15 cellular contexts compared by ENCODE assay signal in the genomic region with DNA sequence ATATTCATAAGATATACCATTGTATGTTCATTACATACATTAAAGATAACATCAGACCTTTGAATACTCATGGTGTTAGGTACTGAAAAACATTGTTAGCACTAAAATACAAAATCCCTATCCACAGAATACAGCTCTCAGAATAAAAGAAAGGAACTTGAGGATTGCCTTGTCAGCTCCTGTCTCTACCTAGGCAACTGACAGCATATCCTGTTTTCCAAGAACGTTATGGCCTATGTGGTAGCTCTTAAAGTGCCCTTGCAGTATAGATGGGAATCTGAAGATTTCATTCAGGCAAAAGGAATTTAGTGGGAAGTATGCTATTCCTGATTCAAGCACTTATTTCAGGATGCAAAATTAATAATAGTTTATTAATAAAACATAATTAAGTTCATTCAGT. TPM values are rescaled to one million over a fixed set of nuclear protein-coding genes. Genes with fewer than 3 reads are reported as not detected.
DNase-seq lines count a peak whose midpoint lies in the region; ATAC-seq and TF ChIP-seq lines count a peak whose summit lies in the region.
"Had no signal": no experiment of that assay in that cellular context is flagged by ENCODE, and none has a peak within 500 bp of the region (broad histone marks: within the 10 kb centered on the region; RNA-seq: fewer than 3 reads in every experiment).

No MANE protein-coding gene starts in this region.

- TF ChIP-seq CTCF in WI38 (IDR thresholded peaks at IDR 0.05; ENCODE audit: low read depth, low read length) (no peak), gastroesophageal sphincter (IDR thresholded peaks at IDR 0.05) (no peak)

- no peaks in the 10 kb centered on the region for H3K36me3 ChIP-seq in gastroesophageal sphincter

- H3K36me3 Mint-ChIP-seq in activated T-cell treated with anti-CD3 and anti-CD28 coated beads, Interleukin-2, amount 50 U/mL, for 24 hours (ENCODE audit: low read depth) = peaks cover 25% of the 10 kb centered on the region
- H3K36me3 Mint-ChIP-seq in activated T-cell treated with anti-CD3 and anti-CD28 coated beads, Interleukin-2, amount 50 U/mL, for 4 hours (ENCODE audit: insufficient read depth) = peaks cover 1% of the 10 kb centered on the region
- H3K36me3 Mint-ChIP-seq: memory B cell had no signal

- no peaks in the 10 kb centered on the region for H3K9me3 ChIP-seq in gastroesophageal sphincter

- no peak for ATAC-seq in activated T-cell treated with anti-CD3 and anti-CD28 coated beads, Interleukin-2, amount 50 U/mL, for 4 hours
- ATAC-seq in gastroesophageal sphincter (no peak), GM21381 (IDR thresholded peaks at IDR 0.05; ENCODE audit: unreplicated experiment) (no peak)
- ATAC-seq: foreskin keratinocyte had no signal

- H3K4me3 Mint-ChIP-seq in activated T-cell treated with anti-CD3 and anti-CD28 coated beads, Interleukin-2, amount 50 U/mL, for 24 hours = peak overlapping the region; percentile 97
- H3K4me3 Mint-ChIP-seq in activated T-cell treated with anti-CD3 and anti-CD28 coated beads, Interleukin-2, amount 50 U/mL, for 4 hours = no peak overlapping the region

- H3K4me1 ChIP-seq in gastroesophageal sphincter = peaks cover 0 to 27% (median 0%) of the 10 kb centered on the region in 3 donors

- no peak for TF ChIP-seq POLR2A in gastroesophageal sphincter (IDR thresholded peaks at IDR 0.05)

- TF ChIP-seq EP300 in gastroesophageal sphincter (IDR thresholded peaks at IDR 0.05) = no peak

- no peaks in the 10 kb centered on the region for H3K27me3 ChIP-seq in gastroesophageal sphincter
- H3K27me3 ChIP-seq: foreskin keratinocyte had no signal

- no peak overlapping the region for H3K27ac Mint-ChIP-seq in activated T-cell treated with anti-CD3 and anti-CD28 coated beads, Interleukin-2, amount 50 U/mL, for 24 hours

- no peak for DNase-seq in activated T-cell treated with anti-CD3 and anti-CD28 coated beads, Interleukin-2, amount 50 U/mL, for 24 hours
- DNase-seq in activated T-cell treated with anti-CD3 and anti-CD28 coated beads, Interleukin-2, amount 50 U/mL, for 4 hours = no peak
- no peak for DNase-seq in hypothalamus (lab: John Stamatoyannopoulos, UW)
- DNase-seq in T1000 (lab: John Stamatoyannopoulos, UW) = no peak
- DNase-seq: activated CD8-positive, alpha-beta memory T cell treated with anti-CD3 and anti-CD28 coated beads for 24 hours; foreskin keratinocyte; KG1; NCI-H446; SHP77 had no signal

- no peaks in the 10 kb centered on the region for H3K27me3 Mint-ChIP-seq in activated T-cell treated with anti-CD3 and anti-CD28 coated beads, Interleukin-2, amount 50 U/mL, for 24 hours
- H3K27me3 Mint-ChIP-seq in activated T-cell treated with anti-CD3 and anti-CD28 coated beads, Interleukin-2, amount 50 U/mL, for 4 hours (ENCODE audit: low read depth) = no peaks in the 10 kb centered on the region
- H3K27me3 Mint-ChIP-seq: memory B cell had no signal

- peaks cover 30% of the 10 kb centered on the region for H3K4me1 Mint-ChIP-seq in activated T-cell treated with anti-CD3 and anti-CD28 coated beads, Interleukin-2, amount 50 U/mL, for 24 hours (ENCODE audit: low read depth)
- peaks cover 22% of the 10 kb centered on the region for H3K4me1 Mint-ChIP-seq in activated T-cell treated with anti-CD3 and anti-CD28 coated beads, Interleukin-2, amount 50 U/mL, for 4 hours (ENCODE audit: low read depth)

- 0 to 6% methylated on average over 1 of the region's 1 CpG for WGBS in gastroesophageal sphincter (ENCODE audit: low coverage in 1 of 2), 2 donors

- H3K4me3 ChIP-seq in WI38 (ENCODE audit: low read depth, low read length) (peak overlapping the region; percentile 81), gastroesophageal sphincter (peak overlapping the region; percentile 53 to 73)

- no peaks in the 10 kb centered on the region for H3K9me3 Mint-ChIP-seq in activated T-cell treated with anti-CD3 and anti-CD28 coated beads, Interleukin-2, amount 50 U/mL, for 24 hours
- no peaks in the 10 kb centered on the region for H3K9me3 Mint-ChIP-seq in activated T-cell treated with anti-CD3 and anti-CD28 coated beads, Interleukin-2, amount 50 U/mL, for 4 hours
- H3K9me3 Mint-ChIP-seq: memory B cell had no signal

- H3K27ac ChIP-seq in gastroesophageal sphincter (peak overlapping the region; percentile 93 to 99 (median 98)), temporal lobe (ENCODE audit: low read depth, low read length) (peak overlapping the region; percentile 82)
- H3K27ac ChIP-seq: C4-2B, foreskin keratinocyte had no signal

RNA-seq across cellular contexts. Expression of gene PPP1R12A, which starts 1.8 kb away (rescaled TPM):
- total RNA-seq in activated T-cell treated with anti-CD3 and anti-CD28 coated beads, Interleukin-2, amount 50 U/mL, for 4 hours = 10 to 100 TPM; 51.0 to 62.5 (median 56.8) TPM
- total RNA-seq in gastroesophageal sphincter = 100 to 1,000 TPM; 387 to 683 (median 563) TPM
- 151 TPM for total RNA-seq in temporal lobe
